Comparison of ENCODE assay signal across 25 cellular contexts in the genomic region with DNA sequence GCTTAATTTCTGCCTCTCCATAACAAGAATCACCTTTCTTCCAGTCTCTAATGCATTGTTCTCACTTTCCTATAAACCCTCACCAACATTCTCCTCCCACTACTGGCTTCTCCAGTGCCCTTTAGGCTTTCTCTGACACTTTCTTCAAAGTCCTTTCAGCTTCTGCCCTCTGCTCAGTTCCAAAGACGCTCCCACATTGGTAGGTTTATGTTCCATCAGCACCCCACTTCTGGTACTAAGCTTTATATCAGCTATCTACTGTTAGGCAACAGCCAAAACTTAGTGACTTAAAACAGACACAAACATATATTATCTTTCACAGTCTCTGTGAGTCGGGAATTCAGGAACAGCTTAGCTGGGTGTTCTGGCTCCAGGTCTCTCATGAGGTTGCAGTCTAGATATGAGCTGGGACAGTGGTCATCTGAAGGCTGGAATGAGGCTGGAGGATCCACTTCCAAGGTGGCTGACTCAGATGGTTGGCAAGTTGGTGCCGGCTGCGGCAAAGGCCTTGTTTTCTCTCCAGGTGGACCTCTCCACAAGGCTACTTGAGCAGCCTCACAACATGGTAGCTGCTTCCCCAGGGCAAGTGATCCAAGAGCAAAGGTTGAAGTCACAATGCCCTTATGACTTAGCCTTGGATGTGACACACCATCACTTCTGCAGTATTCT.
"Had no signal": no experiment of that assay in that cellular context is flagged by ENCODE, and none has a peak within 500 bp of the region (broad histone marks: within the 10 kb centered on the region; RNA-seq: fewer than 3 reads in every experiment).

No MANE protein-coding gene starts in this region.

- FAIRE-seq: colon, islet of Langerhans, keratinocyte had no signal

- H3K27ac Mint-ChIP-seq: effector memory CD8-positive, alpha-beta T cell; naive thymus-derived CD4-positive, alpha-beta T cell had no signal

- H3K4me3 Mint-ChIP-seq: effector memory CD8-positive, alpha-beta T cell; naive thymus-derived CD4-positive, alpha-beta T cell had no signal

- H3K4me1 ChIP-seq: esophagus squamous epithelium, gastrocnemius medialis, left lung, lower lobe of right lung had no signal

- H3K36me3 ChIP-seq: esophagus squamous epithelium, gastrocnemius medialis, heart right ventricle, left lung, lower lobe of right lung had no signal

- ATAC-seq: effector memory CD8-positive, alpha-beta T cell; esophagus mucosa; gastrocnemius medialis; heart right ventricle; left cardiac atrium; left lung; left ventricle myocardium superior; lower lobe of right lung; naive thymus-derived CD4-positive, alpha-beta T cell had no signal

- DNase-seq: dermis blood vessel endothelial cell; effector CD8-positive, alpha-beta T cell; effector memory CD8-positive, alpha-beta T cell; erythroblast; esophagus squamous epithelium; foreskin fibroblast; foreskin melanocyte; gastrocnemius medialis; glutamatergic neuron; head of caudate nucleus; heart right ventricle; hippocampal formation; left cardiac atrium; left lung; left ventricle myocardium superior; lower lobe of right lung; mesenchymal stem cell; midbrain; naive thymus-derived CD4-positive, alpha-beta T cell had no signal

- H3K4me3 ChIP-seq: coronary artery, esophagus squamous epithelium, gastrocnemius medialis, heart right ventricle, left lung, lower lobe of right lung had no signal

- H3K27me3 ChIP-seq: esophagus squamous epithelium, gastrocnemius medialis, heart right ventricle, left lung had no signal

- H3K27ac ChIP-seq: coronary artery, epithelial cell of prostate, esophagus squamous epithelium, gastrocnemius medialis, heart right ventricle, left lung, lower lobe of right lung had no signal
